Comparison of ENCODE assay signal across 8 cellular contexts in the genomic region with DNA sequence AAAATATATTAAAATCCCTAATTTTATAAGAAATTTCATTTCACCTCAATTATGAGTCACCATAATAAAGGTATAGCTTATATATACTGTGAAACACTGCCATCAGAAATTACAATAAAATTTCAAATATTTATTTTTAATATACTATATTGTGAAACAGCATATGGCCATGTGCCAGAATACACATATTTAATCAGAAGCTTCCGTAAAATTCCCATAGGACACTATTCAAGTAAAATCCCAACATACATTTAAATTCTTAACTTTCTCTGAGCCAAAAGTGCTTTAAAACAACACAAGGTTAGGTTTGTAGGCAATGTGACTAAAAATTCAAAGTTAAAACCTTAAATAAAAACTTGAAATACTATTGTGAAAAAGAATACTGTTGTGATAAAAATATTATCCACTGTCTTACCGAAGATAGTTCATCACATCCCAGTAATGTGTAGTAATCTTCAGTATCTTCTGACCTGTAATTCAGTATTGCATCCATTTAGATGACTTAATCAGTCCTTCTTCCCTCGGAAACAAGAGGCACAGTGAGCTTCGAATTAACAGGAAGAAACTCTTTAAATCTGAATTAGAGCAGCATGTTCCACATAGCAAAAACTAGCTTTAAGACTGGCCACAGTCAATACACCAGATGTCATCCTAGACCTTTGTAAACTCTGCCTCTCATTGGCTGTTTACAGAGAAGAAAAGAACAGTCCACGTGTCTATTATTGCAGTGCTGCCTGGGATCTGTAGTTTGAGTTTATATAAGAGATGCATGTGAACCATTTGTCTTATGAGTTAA. TPM values are rescaled to one million over a fixed set of nuclear protein-coding genes. Genes with fewer than 3 reads are reported as not detected.
DNase-seq lines count a peak whose midpoint lies in the region; ATAC-seq and TF ChIP-seq lines count a peak whose summit lies in the region.

Gene DNAJC12, minus strand, starts transcription at position 670 of the 796 bp plus-strand sequence. Its CDS starts 177 bp downstream, at position 493.

- H3K27ac Mint-ChIP-seq in CD4-positive, alpha-beta memory T cell = peak within 1 kb of the TSS in 2 of 7 donors; percentile 15 to 75

- DNase-seq in CD4-positive, alpha-beta memory T cell = peak in 3 of 5 donors; percentile 9 to 17 (median 13)
- DNase-seq in Karpas-422 (peak; percentile 88), RWPE2 (ENCODE audit: low spot score) (no peak), dorsolateral prefrontal cortex (peak in 2 of 10 donors; percentile 31 to 45), middle frontal gyrus (ENCODE audit: extremely low spot score, low spot score) (peak; percentile 70)
- DNase-seq in stimulated activated CD4-positive, alpha-beta T cell treated with anti-CD3 and anti-CD28 coated beads, Interleukin-2, amount 100 ng/mL, for 24 hours = no peak

- H3K27me3 ChIP-seq in CD4-positive, alpha-beta memory T cell (ENCODE audit: insufficient read depth, low read length) = no peaks in the 10 kb centered on the region
- H3K27me3 ChIP-seq in Karpas-422 (ENCODE audit: low read length) (no peaks in the 10 kb centered on the region), RWPE2 (ENCODE audit: insufficient read depth, poor library complexity, severe bottlenecking) (no peaks in the 10 kb centered on the region), dorsolateral prefrontal cortex (no peaks in the 10 kb centered on the region)

- no peak within 1 kb of the TSS for H3K27ac ChIP-seq in CD4-positive, alpha-beta memory T cell (ENCODE audit: low read depth, low read length)
- H3K27ac ChIP-seq in Karpas-422 (ENCODE audit: low read length) (peak within 1 kb of the TSS; percentile 63), RWPE2 (ENCODE audit: poor library complexity, severe bottlenecking) (no peak within 1 kb of the TSS), dorsolateral prefrontal cortex (peak within 1 kb of the TSS in 42 of 59 donors; percentile 2 to 76 (median 48))

- intact Hi-C loops in CD4-positive, alpha-beta memory T cell (cut with micrococcal nuclease) = no loop called here
- intact Hi-C loops in dorsolateral prefrontal cortex (cut with DNase I) = no loop called here

- H3K9me2 ChIP-seq in Karpas-422 (replicated peaks; ENCODE audit: insufficient read depth, low read length) = no peaks in the 10 kb centered on the region

- H3K4me2 ChIP-seq in Karpas-422 (ENCODE audit: low read depth, low read length, poor library complexity, severe bottlenecking) = peak within 1 kb of the TSS; percentile 84

- H3K9me3 ChIP-seq in CD4-positive, alpha-beta memory T cell (ENCODE audit: control insufficient read depth in 1 of 2, low read length in 2 of 2) = no peaks in the 10 kb centered on the region
- H3K9me3 ChIP-seq in Karpas-422 (ENCODE audit: low read length) (no peaks in the 10 kb centered on the region), RWPE2 (ENCODE audit: severe bottlenecking) (peaks cover 5% of the 10 kb centered on the region)

- no peaks in the 10 kb centered on the region for H3K4me1 ChIP-seq in CD4-positive, alpha-beta memory T cell (ENCODE audit: insufficient read depth, low read length)
- H3K4me1 ChIP-seq in Karpas-422 (ENCODE audit: low read length) (peaks cover 14% of the 10 kb centered on the region), RWPE2 (ENCODE audit: insufficient read depth, poor library complexity, severe bottlenecking) (peaks cover 10% of the 10 kb centered on the region)

- CTCF ChIA-PET in CD4-positive, alpha-beta memory T cell (lab: Charles Lee; ENCODE audit: partially characterized antibody) = interaction anchor here (0.8 kb wide), 1 partner anchor 318 kb away, joined by 3 read pairs; no protein-coding TSS in a partner anchor

- no peak within 1 kb of the TSS for H3K4me3 Mint-ChIP-seq in CD4-positive, alpha-beta memory T cell

- TF ChIP-seq CTCF in RWPE2 (IDR thresholded peaks at IDR 0.05; ENCODE audit: poor library complexity, severe bottlenecking) (no peak), dorsolateral prefrontal cortex (IDR thresholded peaks at IDR 0.05 in 54 of 56, conservative IDR thresholded peaks at IDR 0.05 in 2 of 56; ENCODE audit: low read depth in 1 of 56, partially characterized antibody in 56 of 56) (peak in 23 of 56 donors; percentile 9 to 55 (median 23))

- H2AFZ ChIP-seq in Karpas-422 (ENCODE audit: low read length) = peak within 1 kb of the TSS; percentile 53

- POLR2A ChIA-PET in CD4-positive, alpha-beta memory T cell (lab: Charles Lee; ENCODE audit: partially characterized antibody) = interaction anchor here (1.6 kb wide), 1 partner anchor 9 kb away, joined by 3 read pairs; no protein-coding TSS in a partner anchor

- H3K9me3 Mint-ChIP-seq in CD4-positive, alpha-beta memory T cell = peaks cover 2 to 12% (median 8%) of the 10 kb centered on the region in 8 donors

- peaks cover 0 to 4% (median 3%) of the 10 kb centered on the region in 4 donors for H3K4me1 Mint-ChIP-seq in CD4-positive, alpha-beta memory T cell

- H3K27me3 Mint-ChIP-seq in CD4-positive, alpha-beta memory T cell = no peaks in the 10 kb centered on the region

- no peaks in the 10 kb centered on the region for H4K20me1 ChIP-seq in Karpas-422 (ENCODE audit: insufficient read depth, low read depth, low read length)

- ATAC-seq in GM19351 (IDR thresholded peaks at IDR 0.05; ENCODE audit: unreplicated experiment) (peak; percentile 86), RWPE2 (ENCODE audit: low read depth) (peak; percentile 77), HG03045 (IDR thresholded peaks at IDR 0.05; ENCODE audit: unreplicated experiment) (no peak)

- no peaks in the 10 kb centered on the region for H3K36me3 ChIP-seq in CD4-positive, alpha-beta memory T cell (ENCODE audit: insufficient read depth, low read length)
- H3K36me3 ChIP-seq in Karpas-422 (ENCODE audit: insufficient read depth, low read length) = no peaks in the 10 kb centered on the region
- H3K36me3 ChIP-seq in RWPE2 (ENCODE audit: low read depth) = no peaks in the 10 kb centered on the region

- no peaks in the 10 kb centered on the region for H3K36me3 Mint-ChIP-seq in CD4-positive, alpha-beta memory T cell

- H3K79me2 ChIP-seq in Karpas-422 (ENCODE audit: low read length) = peaks cover 50% of the 10 kb centered on the region

- H3K4me3 ChIP-seq in CD4-positive, alpha-beta memory T cell (ENCODE audit: low read length in 2 of 2) = no peak within 1 kb of the TSS
- H3K4me3 ChIP-seq in Karpas-422 (ENCODE audit: low read length) (peak within 1 kb of the TSS; percentile 70), RWPE2 (ENCODE audit: severe bottlenecking) (peak within 1 kb of the TSS; percentile 5), dorsolateral prefrontal cortex (peak within 1 kb of the TSS; percentile 33 to 73 (median 59))

- H3K9ac ChIP-seq in Karpas-422 (ENCODE audit: low read length) = peak within 1 kb of the TSS; percentile 69

RNA-seq across cellular contexts. Expression of gene DNAJC12, which starts in this region (rescaled TPM):
- not detected for total RNA-seq in CD4-positive, alpha-beta memory T cell
- polyA plus RNA-seq in CD4-positive, alpha-beta memory T cell = under 1 TPM in 1 of 2 donors, not detected in 1; 0.22 TPM
- total RNA-seq in Karpas-422 (2014; rRNA removed; shearing (Covaris generic); ENCODE audit: low replicate concordance) = 52.2 and 72.8 TPM in 2 replicates
- 10 to 100 TPM; 16.5 to 48.4 (median 31.9) TPM for total RNA-seq in dorsolateral prefrontal cortex

Comparison
In these comparisons a context has a peak if more than half of its experiments do, and no peak if none do; other contexts are left out.
1. RNA of gene DNAJC12 (total RNA-seq): 52.2 to 72.8 TPM in Karpas-422 and 16.5 to 48.4 TPM in dorsolateral prefrontal cortex; not detected in CD4-positive, alpha-beta memory T cell; every median in the first group is over 10 times any median in the second.
2. Peak in DNase-seq in CD4-positive, alpha-beta memory T cell; RNA of the gene not detected or under 1 TPM.
3. DNase-seq: peak in Karpas-422 (single experiment) and middle frontal gyrus (single experiment); none in RWPE2 (single experiment) and stimulated activated CD4-positive, alpha-beta T cell treated with anti-CD3 and anti-CD28 coated beads, Interleukin-2, amount 100 ng/mL, for 24 hours (0 of 2).
4. H3K27ac ChIP-seq: peak in Karpas-422 (single experiment) and dorsolateral prefrontal cortex (42 of 59); none in CD4-positive, alpha-beta memory T cell (single experiment) and RWPE2 (single experiment).
5. H3K4me3 ChIP-seq: peak in Karpas-422 (single experiment), RWPE2 (single experiment) and dorsolateral prefrontal cortex (59 of 59); none in CD4-positive, alpha-beta memory T cell (0 of 2).